Comparison of ENCODE assay signal across 9 cellular contexts in the genomic region with DNA sequence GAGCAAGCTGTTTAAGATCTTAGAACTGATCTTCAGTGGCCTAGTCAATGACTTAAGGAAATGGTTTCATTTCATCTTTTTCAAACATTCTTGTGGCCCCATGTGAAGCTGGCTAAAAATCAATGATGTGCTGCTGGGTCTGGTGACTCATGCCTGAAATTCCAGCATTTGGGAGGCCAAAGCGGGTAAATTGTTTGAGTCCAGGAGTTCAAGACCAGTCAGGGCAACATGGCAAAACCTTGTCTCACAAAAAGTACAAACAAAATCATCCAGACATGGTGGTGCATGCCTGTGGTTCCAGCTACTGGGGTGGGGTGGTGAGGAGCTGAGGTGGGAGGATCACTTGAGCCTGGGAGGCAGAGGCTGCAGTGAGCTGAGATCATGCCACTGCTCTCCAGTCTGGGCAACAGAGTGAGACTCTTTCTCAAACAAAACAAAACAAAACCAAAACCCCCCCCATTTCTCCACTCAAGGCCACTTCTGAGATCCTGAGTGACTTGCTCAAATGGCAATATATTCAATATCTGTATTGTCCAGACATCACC. TPM values are rescaled to one million over a fixed set of nuclear protein-coding genes. Genes with fewer than 3 reads are reported as not detected.
DNase-seq lines count a peak whose midpoint lies in the region; ATAC-seq and TF ChIP-seq lines count a peak whose summit lies in the region.
"Had no signal": no experiment of that assay in that cellular context is flagged by ENCODE, and none has a peak within 500 bp of the region (broad histone marks: within the 10 kb centered on the region; RNA-seq: fewer than 3 reads in every experiment).

No MANE protein-coding gene starts in this region.

- no peaks in the 10 kb centered on the region for H3K9me3 ChIP-seq in PC-9 (ENCODE audit: insufficient read depth, low read depth)
- H3K9me3 ChIP-seq in HAP-1 = no peaks in the 10 kb centered on the region

- in situ Hi-C loops in HAP-1 (cut with MboI; ENCODE audit: low sequenced_read_pairs) = no loop called here

- H3K4me3 Mint-ChIP-seq in Calu3 (ENCODE audit: low read depth, unreplicated experiment) = peak overlapping the region; percentile 47
- H3K4me3 Mint-ChIP-seq in activated CD8-positive, alpha-beta T cell treated with anti-CD3 and anti-CD28 coated beads, Interleukin-2, amount 10 ng/mL, durations not matched to agents 7 days and 5 days = no peak overlapping the region

- BruUV-seq in Calu3 (replicated peaks; lab: Mats Ljungman, UMichigan) = no TSS peak
- no TSS peak for BruUV-seq in PC-9 (replicated peaks; lab: Mats Ljungman, UMichigan)

- H3K27ac Mint-ChIP-seq in Calu3 (ENCODE audit: unreplicated experiment) = no peak overlapping the region
- H3K27ac Mint-ChIP-seq in activated CD8-positive, alpha-beta T cell treated with anti-CD3 and anti-CD28 coated beads, Interleukin-2, amount 10 ng/mL, durations not matched to agents 7 days and 5 days = no peak overlapping the region

- CTCF ChIA-PET in Calu3 (lab: Charles Lee) = interaction anchor here (0.6 to 2.2 kb wide), 5 partner anchors 18 to 143 kb away, joined by 3 to 13 read pairs (median 3); partner anchors contain the start of gene COL1A1
- CTCF ChIA-PET in PC-9 (lab: Charles Lee) = interaction anchor here (0.7 kb wide), 1 partner anchor 48 kb away, joined by 3 read pairs; no protein-coding TSS in a partner anchor
- CTCF ChIA-PET in activated CD8-positive, alpha-beta T cell treated with anti-CD3 and anti-CD28 coated beads, Interleukin-2, amount 10 ng/mL, durations not matched to agents 7 days and 5 days (lab: Charles Lee) = interaction anchor here (1.2 to 10.5 kb wide), 5 partner anchors 11 to 79 kb away, joined by 3 to 100 read pairs (median 4); partner anchors contain the start of gene COL1A1

- POLR2A ChIA-PET in PC-9 (lab: Charles Lee; ENCODE audit: unreplicated experiment) = interaction anchor here (0.5 kb wide), 1 partner anchor 48 kb away, joined by 3 read pairs; no protein-coding TSS in a partner anchor
- POLR2A ChIA-PET in activated CD8-positive, alpha-beta T cell treated with anti-CD3 and anti-CD28 coated beads, Interleukin-2, amount 10 ng/mL, durations not matched to agents 7 days and 5 days (lab: Charles Lee) = no interaction called here

- no peak overlapping the region for H3K9ac ChIP-seq in rectal smooth muscle tissue (ENCODE audit: low read length)

- H3K4me2 ChIP-seq in PC-9 = peak overlapping the region; percentile 66

- peaks cover 2% of the 10 kb centered on the region for H3K9me3 Mint-ChIP-seq in Calu3 (ENCODE audit: low read depth, unreplicated experiment)
- H3K9me3 Mint-ChIP-seq in activated CD8-positive, alpha-beta T cell treated with anti-CD3 and anti-CD28 coated beads, Interleukin-2, amount 10 ng/mL, durations not matched to agents 7 days and 5 days (ENCODE audit: insufficient read depth) = no peaks in the 10 kb centered on the region

- H3K36me3 Mint-ChIP-seq in Calu3 (ENCODE audit: insufficient read depth, unreplicated experiment) = peaks cover 9% of the 10 kb centered on the region
- no peaks in the 10 kb centered on the region for H3K36me3 Mint-ChIP-seq in activated CD8-positive, alpha-beta T cell treated with anti-CD3 and anti-CD28 coated beads, Interleukin-2, amount 10 ng/mL, durations not matched to agents 7 days and 5 days (ENCODE audit: low read depth)

- no peaks in the 10 kb centered on the region for H3K9me2 ChIP-seq in PC-9 (ENCODE audit: insufficient read depth)

- H3K36me3 ChIP-seq in PC-9 (ENCODE audit: low read depth) (no peaks in the 10 kb centered on the region), rectal smooth muscle tissue (ENCODE audit: control insufficient read depth, insufficient read depth, low read length) (no peaks in the 10 kb centered on the region), HAP-1 (replicated peaks) (no peaks in the 10 kb centered on the region)

- H3K4me1 ChIP-seq in PC-9 (replicated peaks; ENCODE audit: insufficient read depth) (peaks cover 39% of the 10 kb centered on the region), rectal smooth muscle tissue (ENCODE audit: control insufficient read depth, insufficient read depth, low read length) (peaks cover 21% of the 10 kb centered on the region), HAP-1 (peaks cover 3% of the 10 kb centered on the region; the same call in 1 of the 2 replicates)

- H3K27me3 Mint-ChIP-seq in Calu3 (ENCODE audit: unreplicated experiment) = peaks cover 17% of the 10 kb centered on the region
- peaks cover 34% of the 10 kb centered on the region for H3K27me3 Mint-ChIP-seq in activated CD8-positive, alpha-beta T cell treated with anti-CD3 and anti-CD28 coated beads, Interleukin-2, amount 10 ng/mL, durations not matched to agents 7 days and 5 days (ENCODE audit: low read depth)

- DNase-seq in Calu3 (peak; percentile 73), PC-9 (peak; percentile 23 to 69), epithelial cell of proximal tubule (ENCODE audit: low read depth) (peak; percentile 49), HAP-1 (ENCODE audit: low spot score in 2 of 2) (no peak)
- DNase-seq in activated CD8-positive, alpha-beta T cell treated with anti-CD3 and anti-CD28 coated beads, Interleukin-2, amount 10 ng/mL, durations not matched to agents 7 days and 5 days = no peak
- no peak for DNase-seq in stimulated activated CD4-positive, alpha-beta T cell treated with anti-CD3 and anti-CD28 coated beads, Interleukin-15, amount 100 ng/mL, for 24 hours
- DNase-seq: NCI-H2171 treated with DMSO at 0.1 percent for 48 hours had no signal

- no peaks in the 10 kb centered on the region for H3K79me2 ChIP-seq in PC-9 (ENCODE audit: low read depth)

- no peak overlapping the region for H2AFZ ChIP-seq in PC-9

- H3K27me3 ChIP-seq in PC-9 (ENCODE audit: insufficient read depth, low read depth) (no peaks in the 10 kb centered on the region), rectal smooth muscle tissue (ENCODE audit: control insufficient read depth, insufficient read depth, low read length) (no peaks in the 10 kb centered on the region), HAP-1 (ENCODE audit: low read depth) (peaks cover 5% of the 10 kb centered on the region; the same call in 1 of the 2 replicates)

- H3K27ac ChIP-seq in PC-9 (peak overlapping the region; percentile 75), rectal smooth muscle tissue (ENCODE audit: low read depth, low read length) (peak overlapping the region; percentile 21)

- peaks cover 51% of the 10 kb centered on the region for H3K4me1 Mint-ChIP-seq in Calu3 (ENCODE audit: low read depth, unreplicated experiment)
- peaks cover 22% of the 10 kb centered on the region for H3K4me1 Mint-ChIP-seq in activated CD8-positive, alpha-beta T cell treated with anti-CD3 and anti-CD28 coated beads, Interleukin-2, amount 10 ng/mL, durations not matched to agents 7 days and 5 days (ENCODE audit: low read depth)

- TF ChIP-seq CTCF in Calu3 (IDR thresholded peaks at IDR 0.05; ENCODE audit: unreplicated experiment) (no peak), PC-9 (conservative IDR thresholded peaks at IDR 0.05) (no peak), epithelial cell of proximal tubule (conservative IDR thresholded peaks at IDR 0.05; ENCODE audit: low read depth, low read length) (no peak)

- no peak for ATAC-seq in activated CD8-positive, alpha-beta T cell treated with anti-CD3 and anti-CD28 coated beads, Interleukin-2, amount 10 ng/mL, durations not matched to agents 7 days and 5 days
- no peak for ATAC-seq in HG03571 (IDR thresholded peaks at IDR 0.05; ENCODE audit: unreplicated experiment)

- no peaks in the 10 kb centered on the region for H4K20me1 ChIP-seq in PC-9 (ENCODE audit: insufficient read depth)

- intact Hi-C loops in Calu3 (cut with micrococcal nuclease; ENCODE audit: unreplicated experiment) = no loop called here
- intact Hi-C loops in PC-9 (cut with micrococcal nuclease; ENCODE audit: unreplicated experiment) = no loop called here

- H3F3A ChIP-seq in PC-9 (ENCODE audit: insufficient read depth, low read depth) = peaks cover 29% of the 10 kb centered on the region

- peak overlapping the region; percentile 23; the same call in 1 of the 2 replicates for H3K4me3 ChIP-seq in PC-9
- H3K4me3 ChIP-seq in epithelial cell of proximal tubule (ENCODE audit: low read depth, low read length) = no peak overlapping the region
- H3K4me3 ChIP-seq in rectal smooth muscle tissue (ENCODE audit: low read length) = no peak overlapping the region
- no peak overlapping the region for H3K4me3 ChIP-seq in HAP-1

RNA-seq across cellular contexts. Expression of gene COL1A1, which starts 17.4 kb away (rescaled TPM):
- total RNA-seq in Calu3 (2022) (5.5 and 9.4 TPM in 2 replicates), PC-9 (2021) (20.7 and 29.5 TPM in 2 replicates), epithelial cell of proximal tubule (13.9 and 105 TPM in 2 replicates)
- under 1 TPM; 0.18 to 0.26 TPM for total RNA-seq in activated CD8-positive, alpha-beta T cell treated with anti-CD3 and anti-CD28 coated beads, Interleukin-2, amount 10 ng/mL, durations not matched to agents 7 days and 5 days

RNA-seq across cellular contexts. Expression of gene SGCA, which starts 53.0 kb away (rescaled TPM):
- total RNA-seq in Calu3 (2022) (not detected in 2 replicates), PC-9 (2021) (not detected in 2 replicates), epithelial cell of proximal tubule (0.69 TPM in 1 of 2 replicates, not detected in the other)
- total RNA-seq in activated CD8-positive, alpha-beta T cell treated with anti-CD3 and anti-CD28 coated beads, Interleukin-2, amount 10 ng/mL, durations not matched to agents 7 days and 5 days = not detected

RNA-seq across cellular contexts. Expression of gene TMEM92, which starts 55.4 kb away (rescaled TPM):
- total RNA-seq in Calu3 (2022) (4.8 and 8.9 TPM in 2 replicates), PC-9 (2021) (12.9 and 16.6 TPM in 2 replicates), epithelial cell of proximal tubule (2.7 and 13.2 TPM in 2 replicates)
- total RNA-seq in activated CD8-positive, alpha-beta T cell treated with anti-CD3 and anti-CD28 coated beads, Interleukin-2, amount 10 ng/mL, durations not matched to agents 7 days and 5 days = not detected

Comparison
In these comparisons a context has a peak if more than half of its experiments do, and no peak if none do; other contexts are left out.
1. DNase-seq: peak in Calu3 (single experiment), PC-9 (2 of 2) and epithelial cell of proximal tubule (single experiment); none in activated CD8-positive, alpha-beta T cell treated with anti-CD3 and anti-CD28 coated beads, Interleukin-2, amount 10 ng/mL, durations not matched to agents 7 days and 5 days (single experiment), stimulated activated CD4-positive, alpha-beta T cell treated with anti-CD3 and anti-CD28 coated beads, Interleukin-15, amount 100 ng/mL, for 24 hours (single experiment) and HAP-1 (0 of 2).